In the genomic region with DNA sequence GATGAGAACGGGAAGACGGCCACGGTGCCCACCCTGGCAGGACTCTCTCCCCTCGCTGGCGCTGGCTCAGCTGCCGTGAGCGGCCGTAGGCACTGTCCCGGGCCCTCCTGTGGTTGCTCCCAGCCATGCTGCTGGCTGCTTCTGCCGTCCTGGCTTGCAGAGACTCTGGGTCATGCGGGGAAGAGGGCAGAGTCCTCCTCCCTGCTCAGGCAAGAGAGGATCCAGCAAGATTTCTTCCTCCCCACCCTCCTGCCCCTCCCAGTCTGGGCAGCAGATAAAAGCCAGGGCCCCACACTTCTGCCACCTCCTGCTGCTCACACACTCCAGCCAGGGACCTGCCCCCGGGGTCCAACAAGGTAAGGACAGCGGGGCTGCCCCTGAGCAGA, we compare ENCODE assay signal across 12 cellular contexts.
DNase-seq lines count a peak whose midpoint lies in the region; ATAC-seq and TF ChIP-seq lines count a peak whose summit lies in the region.
"Had no signal": no experiment of that assay in that cellular context is flagged by ENCODE, and none has a peak within 500 bp of the region (broad histone marks: within the 10 kb centered on the region; RNA-seq: fewer than 3 reads in every experiment).

No MANE protein-coding gene starts in this region.

- H3K4me1 ChIP-seq in esophagus squamous epithelium (peaks cover 42 to 92% (median 59%) of the 10 kb centered on the region in 3 donors), mucosa of descending colon (ENCODE audit: low read depth) (peaks cover 20% of the 10 kb centered on the region)

- DNase-seq in stimulated activated naive CD8-positive, alpha-beta T cell treated with anti-CD3 and anti-CD28 coated beads, Interleukin-15, amount 100 ng/mL, for 72 hours: no peak
- no peak for DNase-seq in esophagus squamous epithelium (lab: John Stamatoyannopoulos, UW)
- peak; percentile 69 to 79 (median 76) for DNase-seq in mucosa of descending colon
- DNase-seq in nucleus accumbens (lab: John Stamatoyannopoulos, UW): no peak
- DNase-seq in GM13976 (ENCODE audit: low spot score): no peak
- DNase-seq in NCI-H2081 treated with DMSO at 0.1 percent for 48 hours (lab: John Stamatoyannopoulos, UW): no peak
- DNase-seq in germinal center (ENCODE audit: low spot score): no peak
- DNase-seq: activated CD4-positive, alpha-beta T cell treated with anti-CD3 and anti-CD28 coated beads for 1 hour; activated T-cell treated with anti-CD3 and anti-CD28 coated beads, Interleukin-2, amount 50 U/mL, for 72 hours; NCI-H2227 treated with DMSO at 0.1 percent for 48 hours had no signal

- H3K27ac ChIP-seq in esophagus squamous epithelium: peak overlapping the region in 3 of 4 donors; percentile 16 to 35 (median 33)

- H3K4me1 Mint-ChIP-seq in stimulated activated naive CD8-positive, alpha-beta T cell treated with anti-CD3 and anti-CD28 coated beads, Interleukin-15, Interleukin-2, amounts not matched to agents 100 ng/mL and 50 ng/mL, for 24 hours (ENCODE audit: low read depth): peaks cover 44% of the 10 kb centered on the region
- H3K4me1 Mint-ChIP-seq in stimulated activated naive CD8-positive, alpha-beta T cell treated with anti-CD3 and anti-CD28 coated beads, Interleukin-15, amount 100 ng/mL, for 72 hours: peaks cover 75% of the 10 kb centered on the region

- TF ChIP-seq CTCF in esophagus squamous epithelium (IDR thresholded peaks at IDR 0.05) (no peak), mucosa of descending colon (IDR thresholded peaks at IDR 0.05) (no peak), GM13976 (IDR thresholded peaks at IDR 0.05; ENCODE audit: borderline replicate concordance, control extremely low read depth, extremely low read depth, insufficient read depth, missing control alignments) (no peak)

- in situ Hi-C loops in GM13976 (cut with MboI; ENCODE audit: low sequenced_read_pairs, unreplicated experiment): no loop called here

- peaks cover 13% of the 10 kb centered on the region for H3K36me3 Mint-ChIP-seq in stimulated activated naive CD8-positive, alpha-beta T cell treated with anti-CD3 and anti-CD28 coated beads, Interleukin-15, Interleukin-2, amounts not matched to agents 100 ng/mL and 50 ng/mL, for 24 hours (ENCODE audit: low read depth)

- 57 to 63% methylated on average over 1 of the region's 13 CpGs for WGBS in esophagus squamous epithelium, 2 donors

- no peaks in the 10 kb centered on the region for H3K9me3 Mint-ChIP-seq in stimulated activated naive CD8-positive, alpha-beta T cell treated with anti-CD3 and anti-CD28 coated beads, Interleukin-15, Interleukin-2, amounts not matched to agents 100 ng/mL and 50 ng/mL, for 24 hours
- H3K9me3 Mint-ChIP-seq in stimulated activated naive CD8-positive, alpha-beta T cell treated with anti-CD3 and anti-CD28 coated beads, Interleukin-15, amount 100 ng/mL, for 72 hours: no peaks in the 10 kb centered on the region
- H3K9me3 Mint-ChIP-seq: activated T-cell treated with anti-CD3 and anti-CD28 coated beads, Interleukin-2, amount 50 U/mL, for 72 hours had no signal

- ATAC-seq in stimulated activated naive CD8-positive, alpha-beta T cell treated with anti-CD3 and anti-CD28 coated beads, Interleukin-15, amount 100 ng/mL, for 72 hours: no peak
- peak; percentile 90 for ATAC-seq in mucosa of descending colon
- ATAC-seq: activated T-cell treated with anti-CD3 and anti-CD28 coated beads, Interleukin-2, amount 50 U/mL, for 72 hours had no signal

- H3K4me3 ChIP-seq in esophagus squamous epithelium: no peak overlapping the region
- H3K4me3 ChIP-seq in mucosa of descending colon: no peak overlapping the region
- H3K4me3 ChIP-seq: smooth muscle cell had no signal

- H3K9me3 ChIP-seq in esophagus squamous epithelium: no peaks in the 10 kb centered on the region
- no peaks in the 10 kb centered on the region for H3K9me3 ChIP-seq in mucosa of descending colon

- intact Hi-C loops in esophagus squamous epithelium (cut with DNase I) (no loop called here), mucosa of descending colon (cut with DNase I, micrococcal nuclease) (no loop called here)

- H3K4me3 Mint-ChIP-seq in stimulated activated naive CD8-positive, alpha-beta T cell treated with anti-CD3 and anti-CD28 coated beads, Interleukin-15, Interleukin-2, amounts not matched to agents 100 ng/mL and 50 ng/mL, for 24 hours: no peak overlapping the region
- H3K4me3 Mint-ChIP-seq in stimulated activated naive CD8-positive, alpha-beta T cell treated with anti-CD3 and anti-CD28 coated beads, Interleukin-15, amount 100 ng/mL, for 72 hours: no peak overlapping the region
- H3K4me3 Mint-ChIP-seq: activated T-cell treated with anti-CD3 and anti-CD28 coated beads, Interleukin-2, amount 50 U/mL, for 72 hours had no signal

- peaks cover 0 to 35% (median 0%) of the 10 kb centered on the region in 3 donors for H3K36me3 ChIP-seq in esophagus squamous epithelium
- H3K36me3 ChIP-seq in mucosa of descending colon (ENCODE audit: low read depth): no peaks in the 10 kb centered on the region

- no peaks in the 10 kb centered on the region for H3K27me3 Mint-ChIP-seq in stimulated activated naive CD8-positive, alpha-beta T cell treated with anti-CD3 and anti-CD28 coated beads, Interleukin-15, Interleukin-2, amounts not matched to agents 100 ng/mL and 50 ng/mL, for 24 hours
- H3K27me3 Mint-ChIP-seq in stimulated activated naive CD8-positive, alpha-beta T cell treated with anti-CD3 and anti-CD28 coated beads, Interleukin-15, amount 100 ng/mL, for 72 hours: no peaks in the 10 kb centered on the region

- peak overlapping the region; percentile 8 for H3K27ac Mint-ChIP-seq in stimulated activated naive CD8-positive, alpha-beta T cell treated with anti-CD3 and anti-CD28 coated beads, Interleukin-15, Interleukin-2, amounts not matched to agents 100 ng/mL and 50 ng/mL, for 24 hours
- H3K27ac Mint-ChIP-seq in stimulated activated naive CD8-positive, alpha-beta T cell treated with anti-CD3 and anti-CD28 coated beads, Interleukin-15, amount 100 ng/mL, for 72 hours: peak overlapping the region in 1 of 2 donors; percentile 81
- H3K27ac Mint-ChIP-seq: activated T-cell treated with anti-CD3 and anti-CD28 coated beads, Interleukin-2, amount 50 U/mL, for 72 hours had no signal

- no peaks in the 10 kb centered on the region for H3K27me3 ChIP-seq in esophagus squamous epithelium

- no peak for TF ChIP-seq POLR2A in esophagus squamous epithelium (IDR thresholded peaks at IDR 0.05)

Comparison
In these comparisons a context has a peak if more than half of its experiments do, and no peak if none do; other contexts are left out.
1. DNase-seq: peak in mucosa of descending colon (3 of 3); none in stimulated activated naive CD8-positive, alpha-beta T cell treated with anti-CD3 and anti-CD28 coated beads, Interleukin-15, amount 100 ng/mL, for 72 hours (0 of 2), esophagus squamous epithelium (single experiment), nucleus accumbens (0 of 56), GM13976 (single experiment), NCI-H2081 treated with DMSO at 0.1 percent for 48 hours (single experiment) and germinal center (single experiment).